Comparison of ENCODE assay signal across 8 cellular contexts in genomic region chr17:81733507-81734404, GRCh38. TPM values are rescaled to one million over a fixed set of nuclear protein-coding genes. Genes with fewer than 3 reads are reported as not detected.
DNase-seq lines count a peak whose midpoint lies in the region; ATAC-seq and TF ChIP-seq lines count a peak whose summit lies in the region.

No MANE protein-coding gene starts in this region.

- H3K36me3 ChIP-seq in kidney epithelial cell (ENCODE audit: control insufficient read depth, insufficient read depth, low read length), result no peaks in the 10 kb centered on the region

- DNase-seq in AML-193 (lab: John Stamatoyannopoulos, UW), result peak; percentile 86 to 87
- peak; percentile 33 for DNase-seq in GOT3 (lab: John Stamatoyannopoulos, UW)
- peak; percentile 51 for DNase-seq in NCI-H226
- peak; percentile 72 to 76 for DNase-seq in cardiac fibroblast (ENCODE audit: low read depth in 2 of 2)
- DNase-seq in kidney epithelial cell (ENCODE audit: low read depth), result no peak
- DNase-seq in stimulated activated CD4-positive, alpha-beta T cell treated with anti-CD3 and anti-CD28 coated beads, Interleukin-2, amount 100 ng/mL, for 24 hours, result peak; percentile 75 to 83

- H3K4me3 ChIP-seq in WI38 (ENCODE audit: low read depth, low read length), result no peak overlapping the region
- H3K4me3 ChIP-seq in cardiac fibroblast (replicated peaks in 1 of 2; ENCODE audit: low read depth in 2 of 2, low read length in 2 of 2), result no peak overlapping the region
- no peak overlapping the region for H3K4me3 ChIP-seq in kidney epithelial cell (ENCODE audit: low read depth, low read length)

- ATAC-seq in HG02852 (IDR thresholded peaks at IDR 0.05; ENCODE audit: unreplicated experiment), result no peak

- TF ChIP-seq CTCF in WI38 (IDR thresholded peaks at IDR 0.05; ENCODE audit: low read depth, low read length), result peak; percentile 90
- TF ChIP-seq CTCF in cardiac fibroblast (IDR thresholded peaks at IDR 0.05; ENCODE audit: low read depth, low read length), result peak; percentile 92
- peak; percentile 92 for TF ChIP-seq CTCF in kidney epithelial cell (IDR thresholded peaks at IDR 0.05; ENCODE audit: insufficient read depth, low read length, poor library complexity, severe bottlenecking)

- H3K27me3 ChIP-seq in kidney epithelial cell (ENCODE audit: control insufficient read depth, insufficient read depth, low read length), result peaks cover 30% of the 10 kb centered on the region

RNA-seq across cellular contexts. Expression of gene SLC25A10, which starts 21.7 kb away (rescaled TPM):
- total RNA-seq in kidney epithelial cell, result 23.7 and 27.8 TPM in 2 replicates

RNA-seq across cellular contexts. Expression of gene MRPL12, which starts 30.6 kb away (rescaled TPM):
- total RNA-seq in kidney epithelial cell, result 66.1 and 70.5 TPM in 2 replicates

RNA-seq across cellular contexts. Expression of gene HGS, which starts 49.9 kb away (rescaled TPM):
- 215 and 239 TPM in 2 replicates for total RNA-seq in kidney epithelial cell

RNA-seq across cellular contexts. Expression of gene ARL16, which starts 50.2 kb away (rescaled TPM):
- total RNA-seq in kidney epithelial cell, result 58.9 and 67.1 TPM in 2 replicates
